In genomic region chr14:98752660-98753059, GRCh38 we compare ENCODE assay signal across 26 cellular contexts.
DNase-seq lines count a peak whose midpoint lies in the region; ATAC-seq, FAIRE-seq and TF ChIP-seq lines count a peak whose summit lies in the region.
"Had no signal": no experiment of that assay in that cellular context is flagged by ENCODE, and none has a peak within 500 bp of the region (broad histone marks: within the 10 kb centered on the region; RNA-seq: fewer than 3 reads in every experiment).

No MANE protein-coding gene starts in this region.

- no peak overlapping the region for H3K27ac Mint-ChIP-seq in activated CD4-positive, alpha-beta T cell treated with anti-CD3 and anti-CD28 coated beads, Interleukin-2, amount 10 ng/mL, durations not matched to agents 24 days and 14 days
- H3K27ac Mint-ChIP-seq in osteocyte (ENCODE audit: unreplicated experiment), result no peak overlapping the region
- H3K27ac Mint-ChIP-seq: CD14-positive monocyte; CD4-positive, alpha-beta T cell; GM23338; H9; HFFc6 had no signal

- no peak for ATAC-seq in right cardiac atrium
- ATAC-seq: A549, GM12878, GM23338, HCT116 had no signal

- H3K9me3 ChIP-seq in cardiac muscle cell (ENCODE audit: low read depth), result no peaks in the 10 kb centered on the region
- no peaks in the 10 kb centered on the region for H3K9me3 ChIP-seq in right cardiac atrium (ENCODE audit: control insufficient read depth, low read length)
- H3K9me3 ChIP-seq: BE2C had no signal

- TF ChIP-seq CTCF in cardiac muscle cell (IDR thresholded peaks at IDR 0.05; ENCODE audit: low read depth, low read length), result no peak
- no peak for TF ChIP-seq CTCF in bronchial epithelial cell (IDR thresholded peaks at IDR 0.05; ENCODE audit: insufficient read depth, low read length, severe bottlenecking)
- no peak for TF ChIP-seq CTCF in osteocyte (IDR thresholded peaks at IDR 0.05)

- no peak overlapping the region for H3K4me3 ChIP-seq in cardiac muscle cell
- no peak overlapping the region for H3K4me3 ChIP-seq in right cardiac atrium (ENCODE audit: low read length)
- no peak overlapping the region for H3K4me3 ChIP-seq in bronchial epithelial cell (ENCODE audit: low read depth, low read length)
- H3K4me3 ChIP-seq: A549; BLaER1 treated with 17β-estradiol and CSF1 and Interleukin-3, amounts not matched to agents 10 nM and 100 nM; GM12878; GM23338 had no signal

- H3K4me1 Mint-ChIP-seq in activated CD4-positive, alpha-beta T cell treated with anti-CD3 and anti-CD28 coated beads, Interleukin-2, amount 10 ng/mL, durations not matched to agents 24 days and 14 days, result peaks cover 6% of the 10 kb centered on the region
- no peaks in the 10 kb centered on the region for H3K4me1 Mint-ChIP-seq in osteocyte (ENCODE audit: unreplicated experiment)

- peaks cover 27% of the 10 kb centered on the region for H3K9me3 Mint-ChIP-seq in activated CD4-positive, alpha-beta T cell treated with anti-CD3 and anti-CD28 coated beads, Interleukin-2, amount 10 ng/mL, durations not matched to agents 24 days and 14 days
- peaks cover 21% of the 10 kb centered on the region for H3K9me3 Mint-ChIP-seq in osteocyte (ENCODE audit: unreplicated experiment)

- no peaks in the 10 kb centered on the region for H3K27me3 ChIP-seq in cardiac muscle cell
- peaks cover 3% of the 10 kb centered on the region for H3K27me3 ChIP-seq in right cardiac atrium (ENCODE audit: control insufficient read depth, insufficient read depth)
- H3K27me3 ChIP-seq in bronchial epithelial cell (ENCODE audit: control insufficient read depth, insufficient read depth, low read length), result no peaks in the 10 kb centered on the region
- H3K27me3 ChIP-seq: BE2C; BLaER1 treated with 17β-estradiol and CSF1 and Interleukin-3, amounts not matched to agents 10 nM and 100 nM had no signal

- H3K4me1 ChIP-seq in cardiac muscle cell (ENCODE audit: low read depth), result peaks cover 13% of the 10 kb centered on the region
- H3K4me1 ChIP-seq in right cardiac atrium (ENCODE audit: control insufficient read depth, insufficient read depth, low read length), result no peaks in the 10 kb centered on the region
- H3K4me1 ChIP-seq: A549, BE2C had no signal

- no peaks in the 10 kb centered on the region for H3K36me3 Mint-ChIP-seq in activated CD4-positive, alpha-beta T cell treated with anti-CD3 and anti-CD28 coated beads, Interleukin-2, amount 10 ng/mL, durations not matched to agents 24 days and 14 days (ENCODE audit: low read depth)
- H3K36me3 Mint-ChIP-seq in osteocyte (ENCODE audit: unreplicated experiment), result no peaks in the 10 kb centered on the region
- H3K36me3 Mint-ChIP-seq: CD14-positive monocyte had no signal

- no peak overlapping the region for H3K4me3 Mint-ChIP-seq in activated CD4-positive, alpha-beta T cell treated with anti-CD3 and anti-CD28 coated beads, Interleukin-2, amount 10 ng/mL, durations not matched to agents 24 days and 14 days
- H3K4me3 Mint-ChIP-seq in osteocyte (ENCODE audit: unreplicated experiment), result no peak overlapping the region
- H3K4me3 Mint-ChIP-seq: CD14-positive monocyte; CD4-positive, alpha-beta T cell; CD8-positive, alpha-beta memory T cell; GM23338; H9; HFFc6 had no signal

- H3K36me3 ChIP-seq in cardiac muscle cell, result no peaks in the 10 kb centered on the region
- no peaks in the 10 kb centered on the region for H3K36me3 ChIP-seq in bronchial epithelial cell (ENCODE audit: control insufficient read depth, insufficient read depth, low read length)
- H3K36me3 ChIP-seq: BE2C; BLaER1 treated with 17β-estradiol and CSF1 and Interleukin-3, amounts not matched to agents 10 nM and 100 nM had no signal

- intact Hi-C loops in activated CD4-positive, alpha-beta T cell treated with anti-CD3 and anti-CD28 coated beads, Interleukin-2, amount 10 ng/mL, durations not matched to agents 24 days and 14 days (cut with micrococcal nuclease), result no loop called here
- intact Hi-C loops in right cardiac atrium (cut with DNase I), result no loop called here

- DNase-seq in activated CD4-positive, alpha-beta T cell treated with anti-CD3 and anti-CD28 coated beads, Interleukin-2, amount 10 ng/mL, durations not matched to agents 24 days and 14 days, result peak; percentile 34
- no peak for DNase-seq in activated CD4-positive, alpha-beta T cell treated with anti-CD3 and anti-CD28 coated beads for 1 hour
- DNase-seq in cardiac muscle cell (ENCODE audit: low read depth in 1 of 2, low spot score in 1 of 2), result no peak
- no peak for DNase-seq in right cardiac atrium
- no peak for DNase-seq in bronchial epithelial cell (ENCODE audit: low read depth)
- DNase-seq in osteocyte (ENCODE audit: extremely low spot score, unreplicated experiment), result peak; percentile 27
- DNase-seq in stimulated activated CD4-positive, alpha-beta T cell treated with anti-CD3 and anti-CD28 coated beads, Interleukin-1b, Interleukin-23, amount 100 ng/mL, for 48 hours, result no peak
- DNase-seq: 8988T; ACHN; AML-193; BE2C; CD4-positive, alpha-beta T cell; CD8-positive, alpha-beta memory T cell; DMS 273 treated with DMSO at 0.1 percent for 48 hours; DMS79; EL; GDM1; H9; HFFc6 had no signal

- H3K27me3 Mint-ChIP-seq in activated CD4-positive, alpha-beta T cell treated with anti-CD3 and anti-CD28 coated beads, Interleukin-2, amount 10 ng/mL, durations not matched to agents 24 days and 14 days, result peaks cover 9% of the 10 kb centered on the region
- H3K27me3 Mint-ChIP-seq in osteocyte (ENCODE audit: unreplicated experiment), result no peaks in the 10 kb centered on the region
- H3K27me3 Mint-ChIP-seq: CD4-positive, alpha-beta T cell had no signal

- peak; percentile 13 for FAIRE-seq in bronchial epithelial cell (lab: Jason Lieb, UNC)
- FAIRE-seq: A549, D721Med, GM12878 had no signal

- WGBS in right cardiac atrium, result 78% methylated on average over 1 of the region's 1 CpG

- H3K27ac ChIP-seq in cardiac muscle cell (peak overlapping the region; percentile 65), right cardiac atrium (ENCODE audit: low read length) (no peak overlapping the region)
- H3K27ac ChIP-seq: A549; BLaER1 treated with 17β-estradiol and CSF1 and Interleukin-3, amounts not matched to agents 10 nM and 100 nM had no signal

Comparison
In these comparisons a context has a peak if more than half of its experiments do, and no peak if none do; other contexts are left out.
1. DNase-seq: peak in activated CD4-positive, alpha-beta T cell treated with anti-CD3 and anti-CD28 coated beads, Interleukin-2, amount 10 ng/mL, durations not matched to agents 24 days and 14 days (single experiment) and osteocyte (single experiment); none in activated CD4-positive, alpha-beta T cell treated with anti-CD3 and anti-CD28 coated beads for 1 hour (single experiment), cardiac muscle cell (0 of 2), right cardiac atrium (0 of 3), bronchial epithelial cell (single experiment) and stimulated activated CD4-positive, alpha-beta T cell treated with anti-CD3 and anti-CD28 coated beads, Interleukin-1b, Interleukin-23, amount 100 ng/mL, for 48 hours (single experiment).